ENCODE assay signal across 8 cellular contexts in genomic region chr17:3963214-3964201, GRCh38. TPM values are rescaled to one million over a fixed set of nuclear protein-coding genes. Genes with fewer than 3 reads are reported as not detected.
A peak's percentile ranks its signal among the peaks of the same experiment; 100 is the strongest.
DNase-seq lines count a peak whose midpoint lies in the region; ATAC-seq and TF ChIP-seq lines count a peak whose summit lies in the region.

No MANE protein-coding gene starts in this region.

- peak overlapping the region; percentile 70 for H3K27ac ChIP-seq in CD8-positive, alpha-beta memory T cell (ENCODE audit: low read depth, low read length)

- CTCF ChIA-PET in CD8-positive, alpha-beta memory T cell (lab: Charles Lee): interaction anchor here (1.3 to 3.0 kb wide), 3 partner anchors 42 to 50 kb away, joined by 4 to 17 read pairs (median 5); no protein-coding TSS in a partner anchor

- no peaks in the 10 kb centered on the region for H3K9me3 ChIP-seq in CD8-positive, alpha-beta memory T cell (ENCODE audit: low read length)

- no peak for TF ChIP-seq CTCF in lower leg skin (IDR thresholded peaks at IDR 0.05)

- WGBS in lower leg skin, 2 donors: 9 to 13% methylated on average over 29 of the region's 64 CpGs

- peak; percentile 16 for ATAC-seq in GM21619 (IDR thresholded peaks at IDR 0.05; ENCODE audit: unreplicated experiment)
- ATAC-seq in activated T-helper 17 cell treated with anti-CD3 and anti-CD28 coated beads, Interleukin-2, amount 50 U/mL, for 72 hours (replicated peaks): peak; percentile 41

- H3K36me3 ChIP-seq in CD8-positive, alpha-beta memory T cell (ENCODE audit: insufficient read depth, low read length): no peaks in the 10 kb centered on the region

- peak overlapping the region; percentile 92 for H3K4me3 ChIP-seq in CD8-positive, alpha-beta memory T cell (ENCODE audit: low read length)
- peak overlapping the region; percentile 23 for H3K4me3 ChIP-seq in lower leg skin (ENCODE audit: low read depth, poor library complexity, severe bottlenecking)

- H3K36me3 Mint-ChIP-seq in CD8-positive, alpha-beta memory T cell: peaks cover 0 to 21% (median 3%) of the 10 kb centered on the region in 3 donors
- H3K36me3 Mint-ChIP-seq in activated T-helper 17 cell treated with anti-CD3 and anti-CD28 coated beads, Interleukin-2, amount 50 U/mL, for 72 hours (ENCODE audit: low read depth): peaks cover 15% of the 10 kb centered on the region

- peak overlapping the region; percentile 84 to 96 (median 91) for H3K4me3 Mint-ChIP-seq in CD8-positive, alpha-beta memory T cell
- peak overlapping the region; percentile 89 for H3K4me3 Mint-ChIP-seq in activated T-helper 17 cell treated with anti-CD3 and anti-CD28 coated beads, Interleukin-2, amount 50 U/mL, for 72 hours

- peaks cover 50% of the 10 kb centered on the region for H3K4me1 ChIP-seq in CD8-positive, alpha-beta memory T cell (ENCODE audit: insufficient read depth, low read length)

- no peak for TF ChIP-seq POLR2A in lower leg skin (IDR thresholded peaks at IDR 0.05)

- intact Hi-C loops in lower leg skin (cut with DNase I; ENCODE audit: low total_unique reads): no loop called here

- peaks cover 0 to 2% (median 0%) of the 10 kb centered on the region in 5 donors for H3K9me3 Mint-ChIP-seq in CD8-positive, alpha-beta memory T cell
- no peaks in the 10 kb centered on the region for H3K9me3 Mint-ChIP-seq in activated T-helper 17 cell treated with anti-CD3 and anti-CD28 coated beads, Interleukin-2, amount 50 U/mL, for 72 hours

- no peaks in the 10 kb centered on the region for H3K27me3 ChIP-seq in CD8-positive, alpha-beta memory T cell (ENCODE audit: insufficient read depth, low read length, poor library complexity, severe bottlenecking)

- peaks cover 52 to 61% (median 60%) of the 10 kb centered on the region in 3 donors for H3K4me1 Mint-ChIP-seq in CD8-positive, alpha-beta memory T cell
- peaks cover 27% of the 10 kb centered on the region for H3K4me1 Mint-ChIP-seq in activated T-helper 17 cell treated with anti-CD3 and anti-CD28 coated beads, Interleukin-2, amount 50 U/mL, for 72 hours

- H3K27ac Mint-ChIP-seq in CD8-positive, alpha-beta memory T cell: peak overlapping the region; percentile 80 to 95 (median 91)
- peak overlapping the region; percentile 90 for H3K27ac Mint-ChIP-seq in activated T-helper 17 cell treated with anti-CD3 and anti-CD28 coated beads, Interleukin-2, amount 50 U/mL, for 72 hours

- POLR2A ChIA-PET in CD8-positive, alpha-beta memory T cell (lab: Charles Lee): interaction anchor here (0.6 to 1.6 kb wide), 5 partner anchors 43 to 180 kb away, joined by 3 to 4 read pairs (median 3); no protein-coding TSS in a partner anchor

- no peaks in the 10 kb centered on the region for H3K27me3 Mint-ChIP-seq in CD8-positive, alpha-beta memory T cell
- no peaks in the 10 kb centered on the region for H3K27me3 Mint-ChIP-seq in activated T-helper 17 cell treated with anti-CD3 and anti-CD28 coated beads, Interleukin-2, amount 50 U/mL, for 72 hours

- DNase-seq in CD8-positive, alpha-beta memory T cell: peak; percentile 60 to 87 (median 75)
- DNase-seq in NOMO-1 treated with dmso at 0.1 percent for 144 hours (lab: John Stamatoyannopoulos, UW; ENCODE audit: unreplicated experiment): peak; percentile 49
- no peak for DNase-seq in lower leg skin (ENCODE audit: low spot score in 2 of 2)
- peak; percentile 37 to 62 for DNase-seq in stimulated activated CD8-positive, alpha-beta memory T cell treated with anti-CD3 and anti-CD28 coated beads, Interleukin-7, amount 100 ng/mL, for 48 hours (ENCODE audit: extremely low read depth in 1 of 2, low read depth in 1 of 2)
- DNase-seq in NCI-H1105 (lab: John Stamatoyannopoulos, UW): no peak
- no peak for DNase-seq in NCI-H774 (lab: John Stamatoyannopoulos, UW)

RNA-seq across cellular contexts. Expression of gene ATP2A3, which starts 0.7 kb away (rescaled TPM):
- 100 to 1,000 TPM; 108 to 111 TPM for total RNA-seq in CD8-positive, alpha-beta memory T cell
- polyA plus RNA-seq in CD8-positive, alpha-beta memory T cell: 105 TPM
- 100 to 1,000 TPM in 1 of 2 donors, 10 to 100 TPM in 1; 81.5 to 153 TPM for total RNA-seq in activated T-helper 17 cell treated with anti-CD3 and anti-CD28 coated beads, Interleukin-2, amount 50 U/mL, for 72 hours
- 10 to 100 TPM in 3 of 4 donors, 1 to 10 TPM in 1; 8.5 to 60.7 (median 36.4) TPM for total RNA-seq in lower leg skin

RNA-seq across cellular contexts. Expression of gene P2RX1, which starts 47.2 kb away (rescaled TPM):
- total RNA-seq in CD8-positive, alpha-beta memory T cell: under 1 TPM; 0.13 to 0.22 TPM
- polyA plus RNA-seq in CD8-positive, alpha-beta memory T cell: not detected
- total RNA-seq in activated T-helper 17 cell treated with anti-CD3 and anti-CD28 coated beads, Interleukin-2, amount 50 U/mL, for 72 hours: 1 to 10 TPM in 1 of 2 donors, not detected in 1; 1.6 TPM
- 1 to 10 TPM in 2 of 4 donors, under 1 TPM in 2; 0.56 to 5.0 (median 1.0) TPM for total RNA-seq in lower leg skin

Comparison
In these comparisons a context has a peak if more than half of its experiments do, and no peak if none do; other contexts are left out.
1. DNase-seq: peak in CD8-positive, alpha-beta memory T cell (5 of 5), NOMO-1 treated with dmso at 0.1 percent for 144 hours (single experiment) and stimulated activated CD8-positive, alpha-beta memory T cell treated with anti-CD3 and anti-CD28 coated beads, Interleukin-7, amount 100 ng/mL, for 48 hours (2 of 2); none in lower leg skin (0 of 2), NCI-H1105 (single experiment) and NCI-H774 (single experiment).